Comparison of ENCODE assay signal across 2 cellular contexts in genomic region chr16:3953728-3954410, GRCh38.
TF ChIP-seq lines count a peak whose summit lies in the region.

No MANE protein-coding gene starts in this region.

TF ChIP-seq in HepG2, 621 proteins besides CTCF, POLR2A, EP300 and RAD21:
- no peak for TF ChIP-seq ZNF138 (CRISPR knock-in tag; IDR thresholded peaks at IDR 0.05; ENCODE audit: low read depth)
- 0 out of 2 replicates have a peak, but pooled peaks have one; percentile 33 for TF ChIP-seq ZNF891 (CRISPR knock-in tag; IDR thresholded peaks at IDR 0.05)

TF ChIP-seq in WTC11, 78 proteins besides CTCF, POLR2A, EP300 and RAD21:
- TF ChIP-seq HMGXB4 (CRISPR knock-in tag; IDR thresholded peaks at IDR 0.05) (no peak), TP53 (CRISPR knock-in tag; IDR thresholded peaks at IDR 0.05) (no peak), ZNF121 (CRISPR knock-in tag; IDR thresholded peaks at IDR 0.05) (no peak)
